In genomic region chr6:3389390-3390167, GRCh38 we compare ENCODE assay signal across 2 cellular contexts.
TF ChIP-seq lines count a peak whose summit lies in the region.

No MANE protein-coding gene starts in this region.

TF ChIP-seq in H1, 55 proteins besides CTCF, POLR2A, EP300 and RAD21 (continued from another document):
- TF ChIP-seq USF2 (IDR thresholded peaks at IDR 0.05; ENCODE audit: low read length) (no peak), ATF2 (IDR thresholded peaks at IDR 0.05; ENCODE audit: low read length) (no peak), KDM5A (IDR thresholded peaks at IDR 0.05; ENCODE audit: low read length) (no peak), YY1 (IDR thresholded peaks at IDR 0.05; ENCODE audit: low read depth, low read length) (no peak), POLR2AphosphoS5 (IDR thresholded peaks at IDR 0.05; ENCODE audit: low read depth, low read length) (no peak)

TF ChIP-seq in liver, 16 proteins besides CTCF, POLR2A, EP300 and RAD21 (continued from another document):
- peak; percentile 11 for TF ChIP-seq ZBTB33 (IDR thresholded peaks at IDR 0.05)
- TF ChIP-seq ATF3 (IDR thresholded peaks at IDR 0.05), result peak; percentile 73
- peak; percentile 44 for TF ChIP-seq REST (IDR thresholded peaks at IDR 0.05)
- TF ChIP-seq HNF4G (IDR thresholded peaks at IDR 0.05), result no peak
- TF ChIP-seq GABPA (IDR thresholded peaks at IDR 0.05 in 1 of 2, conservative IDR thresholded peaks at IDR 0.05 in 1 of 2), result no peak
- TF ChIP-seq HNF4A (conservative IDR thresholded peaks at IDR 0.05), result peak; percentile 34 to 70
- TF ChIP-seq FOXA2 (IDR thresholded peaks at IDR 0.05), result no peak
- TF ChIP-seq RXRA (IDR thresholded peaks at IDR 0.05), result peak in 1 of 2 donors; percentile 71
- no peak for TF ChIP-seq NR2F2 (IDR thresholded peaks at IDR 0.05)
- TF ChIP-seq FOXA1 (IDR thresholded peaks at IDR 0.05), result no peak
- TF ChIP-seq SP1 (IDR thresholded peaks at IDR 0.05), result peak; percentile 30
- peak; percentile 65 for TF ChIP-seq MAX (IDR thresholded peaks at IDR 0.05)
- TF ChIP-seq JUND (IDR thresholded peaks at IDR 0.05), result peak; percentile 75 to 92
- TF ChIP-seq YY1 (IDR thresholded peaks at IDR 0.05), result peak; percentile 43
